Comparison of ENCODE assay signal across 1 cellular context in the genomic region with DNA sequence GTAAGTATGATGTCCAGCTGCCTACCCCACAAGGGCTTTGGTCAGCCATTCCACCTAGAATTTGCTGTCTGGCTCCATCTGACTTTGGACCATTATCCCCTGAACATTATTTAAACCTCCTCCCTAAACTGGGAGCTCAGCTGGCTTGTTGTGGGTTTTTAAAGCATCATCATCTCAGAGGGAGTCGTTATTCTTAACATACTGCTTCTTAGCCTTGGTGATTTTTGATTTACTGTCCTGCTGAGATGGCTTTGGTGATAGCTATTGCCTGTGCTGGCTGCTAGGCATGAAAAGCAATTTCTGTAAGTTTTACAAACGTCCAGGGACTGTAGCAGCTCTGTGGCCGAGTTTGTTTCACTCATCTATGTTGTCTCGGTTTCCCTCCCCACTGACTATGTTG.
TF ChIP-seq lines count a peak whose summit lies in the region.

No MANE protein-coding gene starts in this region.

TF ChIP-seq in WTC11, 78 proteins besides CTCF, POLR2A, EP300 and RAD21:
- TF ChIP-seq MXD4 (CRISPR knock-in tag; IDR thresholded peaks at IDR 0.05; ENCODE audit: borderline replicate concordance) (no peak), NR1H2 (CRISPR knock-in tag; IDR thresholded peaks at IDR 0.05) (no peak), NFE2L1 (CRISPR knock-in tag; IDR thresholded peaks at IDR 0.05) (no peak), SMAD3 (CRISPR knock-in tag; IDR thresholded peaks at IDR 0.05; ENCODE audit: borderline replicate concordance) (no peak), TP53 (CRISPR knock-in tag; IDR thresholded peaks at IDR 0.05) (no peak), TCF7 (CRISPR knock-in tag; IDR thresholded peaks at IDR 0.05; ENCODE audit: low read depth) (no peak)
- TF ChIP-seq, protein P1, sequence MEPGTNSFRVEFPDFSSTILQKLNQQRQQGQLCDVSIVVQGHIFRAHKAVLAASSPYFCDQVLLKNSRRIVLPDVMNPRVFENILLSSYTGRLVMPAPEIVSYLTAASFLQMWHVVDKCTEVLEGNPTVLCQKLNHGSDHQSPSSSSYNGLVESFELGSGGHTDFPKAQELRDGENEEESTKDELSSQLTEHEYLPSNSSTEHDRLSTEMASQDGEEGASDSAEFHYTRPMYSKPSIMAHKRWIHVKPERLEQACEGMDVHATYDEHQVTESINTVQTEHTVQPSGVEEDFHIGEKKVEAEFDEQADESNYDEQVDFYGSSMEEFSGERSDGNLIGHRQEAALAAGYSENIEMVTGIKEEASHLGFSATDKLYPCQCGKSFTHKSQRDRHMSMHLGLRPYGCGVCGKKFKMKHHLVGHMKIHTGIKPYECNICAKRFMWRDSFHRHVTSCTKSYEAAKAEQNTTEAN (CRISPR knock-in tag; IDR thresholded peaks at IDR 0.05) = no peak
- TF ChIP-seq, protein P2, sequence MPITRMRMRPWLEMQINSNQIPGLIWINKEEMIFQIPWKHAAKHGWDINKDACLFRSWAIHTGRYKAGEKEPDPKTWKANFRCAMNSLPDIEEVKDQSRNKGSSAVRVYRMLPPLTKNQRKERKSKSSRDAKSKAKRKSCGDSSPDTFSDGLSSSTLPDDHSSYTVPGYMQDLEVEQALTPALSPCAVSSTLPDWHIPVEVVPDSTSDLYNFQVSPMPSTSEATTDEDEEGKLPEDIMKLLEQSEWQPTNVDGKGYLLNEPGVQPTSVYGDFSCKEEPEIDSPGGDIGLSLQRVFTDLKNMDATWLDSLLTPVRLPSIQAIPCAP (CRISPR knock-in tag; IDR thresholded peaks at IDR 0.05) = no peak
